Comparison of ENCODE assay signal across 1 cellular context in genomic region chr12:114812858-114813761, GRCh38.
TF ChIP-seq lines count a peak whose summit lies in the region.

No MANE protein-coding gene starts in this region.

TF ChIP-seq in HepG2, 621 proteins besides CTCF, POLR2A, EP300 and RAD21 (continued from another document and continues in another):
- TF ChIP-seq ZBTB40 (IDR thresholded peaks at IDR 0.05) (no peak), ZBTB40 (CRISPR knock-in tag; IDR thresholded peaks at IDR 0.05) (no peak), ATF4 (CRISPR knock-in tag; IDR thresholded peaks at IDR 0.05) (0 out of 4 replicates have a peak, but pooled peaks of 1 of the 2 experiments have one; percentile 44), ZSCAN31 (CRISPR knock-in tag; IDR thresholded peaks at IDR 0.05; ENCODE audit: low read depth) (0 out of 2 replicates have a peak, but pooled peaks have one; percentile 47), PATZ1 (CRISPR knock-in tag; IDR thresholded peaks at IDR 0.05) (0 out of 2 replicates have a peak, but pooled peaks have one; percentile 12), ARID5B (CRISPR knock-in tag; IDR thresholded peaks at IDR 0.05) (peak; percentile 41; the same call in 1 of the 2 replicates), TBX3 (IDR thresholded peaks at IDR 0.05; ENCODE audit: borderline replicate concordance) (peak; percentile 38; the same call in 1 of the 2 replicates), POLR2G (IDR thresholded peaks at IDR 0.05; ENCODE audit: low read depth, low read length) (no peak), NFIC (IDR thresholded peaks at IDR 0.05; ENCODE audit: low read length) (0 out of 2 replicates have a peak, but pooled peaks have one; percentile 27), CREB1 (IDR thresholded peaks at IDR 0.05) (no peak), CREB1 (CRISPR knock-in tag; IDR thresholded peaks at IDR 0.05) (no peak), RNF219 (CRISPR knock-in tag; IDR thresholded peaks at IDR 0.05) (no peak), TIGD3 (CRISPR knock-in tag; IDR thresholded peaks at IDR 0.05; ENCODE audit: borderline replicate concordance) (no peak), HNF1A (IDR thresholded peaks at IDR 0.05; ENCODE audit: low read depth) (no peak), HNF1A (CRISPR knock-in tag; IDR thresholded peaks at IDR 0.05; ENCODE audit: borderline replicate concordance) (no peak), ZFYVE20 (CRISPR knock-in tag; IDR thresholded peaks at IDR 0.05; ENCODE audit: borderline replicate concordance, low read depth) (no peak), ZNF546 (CRISPR knock-in tag; conservative IDR thresholded peaks at IDR 0.05) (no peak), ZNF639 (CRISPR knock-in tag; conservative IDR thresholded peaks at IDR 0.05) (no peak), PHF21A (CRISPR knock-in tag; IDR thresholded peaks at IDR 0.05) (0 out of 2 replicates have a peak, but pooled peaks have one; percentile 21), FOXP1 (IDR thresholded peaks at IDR 0.05) (peak; percentile 88), FOXP1 (CRISPR knock-in tag; IDR thresholded peaks at IDR 0.05) (peak; percentile 88)
